Comparison of ENCODE assay signal across 5 cellular contexts in genomic region chr7:132819648-132820047, GRCh38.
"Had no signal": no experiment of that assay in that cellular context is flagged by ENCODE, and none has a peak within 500 bp of the region (broad histone marks: within the 10 kb centered on the region; RNA-seq: fewer than 3 reads in every experiment).

No MANE protein-coding gene starts in this region.

- H3K27ac Mint-ChIP-seq: IgD-negative memory B cell had no signal

- H3K27ac ChIP-seq: GM23248 had no signal

- H3K27me3 Mint-ChIP-seq: IgD-negative memory B cell had no signal

- H3K9ac ChIP-seq: GM23248 had no signal

- H3K4me3 ChIP-seq: GM23248 had no signal

- H3K9me3 Mint-ChIP-seq: H9 had no signal

- DNase-seq: GM23248, H9, HCEC 1CT, KBM-7 had no signal

- H2AFZ ChIP-seq: GM23248 had no signal

- H3K4me3 Mint-ChIP-seq: H9, IgD-negative memory B cell had no signal
